14 cellular contexts compared by ENCODE assay signal in genomic region chr4:8392591-8393190, GRCh38. TPM values are rescaled to one million over a fixed set of nuclear protein-coding genes. Genes with fewer than 3 reads are reported as not detected.
DNase-seq lines count a peak whose midpoint lies in the region; ATAC-seq, FAIRE-seq and TF ChIP-seq lines count a peak whose summit lies in the region.
"Had no signal": no experiment of that assay in that cellular context is flagged by ENCODE, and none has a peak within 500 bp of the region (broad histone marks: within the 10 kb centered on the region; RNA-seq: fewer than 3 reads in every experiment).

No MANE protein-coding gene starts in this region.

- no peak for TF ChIP-seq RAD21 in HCT116 (IDR thresholded peaks at IDR 0.05; ENCODE audit: low read depth)

- H3K79me2 ChIP-seq in HCT116 (ENCODE audit: insufficient read depth, low read length): no peaks in the 10 kb centered on the region
- H3K79me2 ChIP-seq in smooth muscle cell (ENCODE audit: low read depth): no peaks in the 10 kb centered on the region
- H3K79me2 ChIP-seq in PC-9 (ENCODE audit: low read depth): no peaks in the 10 kb centered on the region

- TF ChIP-seq CTCF in HCT116 (IDR thresholded peaks at IDR 0.05 in 2 of 3, conservative IDR thresholded peaks at IDR 0.05 in 1 of 3; ENCODE audit: borderline replicate concordance in 1 of 3, insufficient read depth in 1 of 3, low read depth in 2 of 3, low read length in 2 of 3) (no peak), gastroesophageal sphincter (IDR thresholded peaks at IDR 0.05) (no peak), smooth muscle cell (IDR thresholded peaks at IDR 0.05; ENCODE audit: borderline replicate concordance, insufficient read depth, poor library complexity, severe bottlenecking) (no peak), GM13976 (IDR thresholded peaks at IDR 0.05; ENCODE audit: borderline replicate concordance, control extremely low read depth, extremely low read depth, insufficient read depth, missing control alignments) (no peak), PC-9 (conservative IDR thresholded peaks at IDR 0.05) (no peak)

- BruUV-seq in HCT116 (replicated peaks; lab: Mats Ljungman, UMichigan) (no TSS peak), PC-9 (replicated peaks; lab: Mats Ljungman, UMichigan) (no TSS peak)

- H3K27ac Mint-ChIP-seq in T-helper 17 cell: peak overlapping the region; percentile 57
- H3K27ac Mint-ChIP-seq: activated T-helper 2 cell treated with anti-CD3 and anti-CD28 coated beads, Interferon-gamma antibody, Interleukin-2, Interleukin-4, amounts not matched to agents 10 μg/mL and 5 μg/mL and 100 μg/mL, durations not matched to agents 14 hours and 24 hours and 36 hours had no signal

- H3K4me2 ChIP-seq in HCT116 (ENCODE audit: low read length) (no peak overlapping the region), smooth muscle cell (peak overlapping the region; percentile 37), PC-9 (no peak overlapping the region)

- FAIRE-seq in small intestine (lab: Jason Lieb, UNC): no peak

- RAD21 ChIA-PET in HCT116 (lab: Charles Lee; ENCODE audit: low non-redundant PET in 1 of 2, low total read pairs in 2 of 2, uncharacterized antibody in 2 of 2, unreplicated experiment in 2 of 2): no interaction called here

- H3K4me1 Mint-ChIP-seq in T-helper 17 cell: peaks cover 2% of the 10 kb centered on the region
- H3K4me1 Mint-ChIP-seq: CD4-positive, alpha-beta memory T cell had no signal

- TF ChIP-seq POLR2A in HCT116 (IDR thresholded peaks at IDR 0.05; ENCODE audit: borderline replicate concordance, extremely low read depth, insufficient read depth, insufficient read length) (no peak), gastroesophageal sphincter (IDR thresholded peaks at IDR 0.05) (no peak)

- H3K4me1 ChIP-seq in HCT116 (ENCODE audit: control insufficient read depth in 1 of 2, insufficient read depth in 2 of 2, low read length in 2 of 2) (peaks cover 0 to 12% of the 10 kb centered on the region in 2 experiments; a peak in 2 of 4 replicates), gastroesophageal sphincter (peaks cover 0 to 56% (median 35%) of the 10 kb centered on the region in 3 donors), smooth muscle cell (ENCODE audit: low read depth) (peaks cover 18% of the 10 kb centered on the region), small intestine (ENCODE audit: control insufficient read depth in 2 of 2, insufficient read depth in 1 of 2, low read depth in 1 of 2, low read length in 1 of 2) (no peaks in the 10 kb centered on the region), PC-9 (replicated peaks; ENCODE audit: insufficient read depth) (peaks cover 41% of the 10 kb centered on the region)

- H3K27me3 ChIP-seq in HCT116 (ENCODE audit: insufficient read depth, low read length): no peaks in the 10 kb centered on the region
- H3K27me3 ChIP-seq in gastroesophageal sphincter: no peaks in the 10 kb centered on the region
- H3K27me3 ChIP-seq in smooth muscle cell (ENCODE audit: low read depth): no peaks in the 10 kb centered on the region
- no peaks in the 10 kb centered on the region for H3K27me3 ChIP-seq in small intestine (ENCODE audit: control insufficient read depth in 2 of 2, insufficient read depth in 2 of 2, low read length in 2 of 2)
- H3K27me3 ChIP-seq in PC-9 (ENCODE audit: insufficient read depth, low read depth): no peaks in the 10 kb centered on the region

- no peak for TF ChIP-seq EP300 in gastroesophageal sphincter (IDR thresholded peaks at IDR 0.05)

- whole genome bisulfite sequencing in gastroesophageal sphincter (ENCODE audit: low coverage in 1 of 2), 2 donors: 87 to 100% methylated on average over 1 to 8 of the region's 15 CpGs
- 95% methylated on average over 15 of the region's 15 CpGs for WGBS in smooth muscle cell (ENCODE audit: low lambda C conversion rate)
- WGBS in small intestine, 3 donors: 82 to 95% (median 85%) methylated on average over 15 of the region's 15 CpGs

- CTCF ChIA-PET in HCT116 (lab: Charles Lee) (no interaction called here), PC-9 (lab: Charles Lee) (interaction anchor here (0.6 kb wide), 1 partner anchor 696 kb away, joined by 3 read pairs; no protein-coding TSS in a partner anchor)

- H4K20me1 ChIP-seq in HCT116 (ENCODE audit: insufficient read depth): no peaks in the 10 kb centered on the region
- H4K20me1 ChIP-seq in smooth muscle cell (ENCODE audit: low read depth): peaks cover 23% of the 10 kb centered on the region
- H4K20me1 ChIP-seq in PC-9 (ENCODE audit: insufficient read depth): no peaks in the 10 kb centered on the region

- POLR2A ChIA-PET in HCT116 (lab: Charles Lee) (no interaction called here), PC-9 (lab: Charles Lee; ENCODE audit: unreplicated experiment) (interaction anchor here (0.5 to 0.7 kb wide), 2 partner anchors 123 to 1295 kb away, joined by 4 read pairs; partner anchors contain the start of gene HTRA3)

- in situ Hi-C loops in GM13976 (cut with MboI; ENCODE audit: low sequenced_read_pairs, unreplicated experiment): no loop called here

- peak; percentile 30; the same call in 1 of the 2 replicates for ATAC-seq in HCT116
- no peak for ATAC-seq in T-helper 17 cell
- no peak for ATAC-seq in gastroesophageal sphincter

- intact Hi-C loops in HCT116 (cut with micrococcal nuclease): no loop called here
- intact Hi-C loops in PC-9 (cut with micrococcal nuclease; ENCODE audit: unreplicated experiment): loop anchor here (1.0 to 2.0 kb wide), 2 partner anchors 37 to 76 kb away; no protein-coding TSS in a partner anchor

- H3K27me3 Mint-ChIP-seq in T-helper 17 cell: no peaks in the 10 kb centered on the region
- H3K27me3 Mint-ChIP-seq: CD4-positive, alpha-beta memory T cell; progenitor cell of endocrine pancreas had no signal

- H3K9ac ChIP-seq in HCT116 (ENCODE audit: low read length): no peak overlapping the region
- no peak overlapping the region for H3K9ac ChIP-seq in smooth muscle cell (ENCODE audit: low read depth)

- no peaks in the 10 kb centered on the region for H3K9me3 ChIP-seq in HCT116 (ENCODE audit: control insufficient read depth in 1 of 2, insufficient read depth in 1 of 2, low read depth in 1 of 2, low read length in 2 of 2)
- H3K9me3 ChIP-seq in T-helper 17 cell (ENCODE audit: control insufficient read depth, low read length, poor library complexity, severe bottlenecking): no peaks in the 10 kb centered on the region
- H3K9me3 ChIP-seq in gastroesophageal sphincter: no peaks in the 10 kb centered on the region
- no peaks in the 10 kb centered on the region for H3K9me3 ChIP-seq in smooth muscle cell (replicated peaks; ENCODE audit: low read depth)
- H3K9me3 ChIP-seq in small intestine (ENCODE audit: control insufficient read depth, low read depth): no peaks in the 10 kb centered on the region
- no peaks in the 10 kb centered on the region for H3K9me3 ChIP-seq in PC-9 (ENCODE audit: insufficient read depth, low read depth)

- H3K4me3 ChIP-seq in HCT116 (replicated peaks in 1 of 2; ENCODE audit: low read depth in 1 of 2, low read length in 2 of 2): no peak overlapping the region
- H3K4me3 ChIP-seq in gastroesophageal sphincter: no peak overlapping the region
- no peak overlapping the region for H3K4me3 ChIP-seq in smooth muscle cell
- H3K4me3 ChIP-seq in small intestine (ENCODE audit: low read depth in 1 of 2, low read length in 2 of 2): no peak overlapping the region
- H3K4me3 ChIP-seq in PC-9: no peak overlapping the region
- H3K4me3 ChIP-seq: coronary artery, lung had no signal

- no peaks in the 10 kb centered on the region for H3K9me2 ChIP-seq in HCT116 (ENCODE audit: insufficient read depth)
- H3K9me2 ChIP-seq in PC-9 (ENCODE audit: insufficient read depth): no peaks in the 10 kb centered on the region

- H2AFZ ChIP-seq in HCT116 (ENCODE audit: low read depth, low read length, poor library complexity, severe bottlenecking) (no peak overlapping the region), smooth muscle cell (ENCODE audit: low read depth) (no peak overlapping the region), PC-9 (no peak overlapping the region)

- H3K4me3 Mint-ChIP-seq in T-helper 17 cell: no peak overlapping the region
- H3K4me3 Mint-ChIP-seq: CD4-positive, alpha-beta memory T cell had no signal

- peaks cover 32% of the 10 kb centered on the region for H3F3A ChIP-seq in smooth muscle cell (ENCODE audit: low read depth)
- H3F3A ChIP-seq in PC-9 (ENCODE audit: insufficient read depth, low read depth): peaks cover 12% of the 10 kb centered on the region; the same call in 1 of the 2 replicates

- no peak for DNase-seq in HCT116 (ENCODE audit: low read depth, low spot score)
- DNase-seq in T-helper 17 cell: peak in 1 of 3 donors; percentile 29
- DNase-seq in smooth muscle cell (lab: John Stamatoyannopoulos, UW; ENCODE audit: unreplicated experiment): no peak
- DNase-seq in GM13976 (ENCODE audit: low spot score): no peak
- DNase-seq in small intestine: no peak
- DNase-seq in PC-9: no peak
- DNase-seq in NCI-H748 treated with DMSO at 0.1 percent for 48 hours (lab: John Stamatoyannopoulos, UW): no peak
- DNase-seq: NCI-H2171 treated with DMSO at 0.1 percent for 48 hours had no signal

- H3K27ac ChIP-seq in HCT116 (ENCODE audit: low read depth, low read length) (no peak overlapping the region), gastroesophageal sphincter (peak overlapping the region; percentile 56 to 85 (median 80)), smooth muscle cell (ENCODE audit: low read depth) (peak overlapping the region; percentile 64), small intestine (ENCODE audit: low read depth in 1 of 2, low read length in 1 of 2) (peak overlapping the region in 1 of 2 donors; percentile 33), PC-9 (no peak overlapping the region)

- H3K36me3 ChIP-seq in HCT116 (ENCODE audit: control insufficient read depth in 1 of 2, insufficient read depth in 2 of 2, low read length in 2 of 2): no peaks in the 10 kb centered on the region
- H3K36me3 ChIP-seq in gastroesophageal sphincter: peaks cover 0 to 57% of the 10 kb centered on the region in 2 donors
- H3K36me3 ChIP-seq in smooth muscle cell (ENCODE audit: low read depth): no peaks in the 10 kb centered on the region
- H3K36me3 ChIP-seq in small intestine (ENCODE audit: control insufficient read depth in 2 of 2, insufficient read depth in 2 of 2, low read length in 2 of 2): no peaks in the 10 kb centered on the region
- H3K36me3 ChIP-seq in PC-9 (ENCODE audit: low read depth): no peaks in the 10 kb centered on the region

- no peaks in the 10 kb centered on the region for H3K36me3 Mint-ChIP-seq in T-helper 17 cell (ENCODE audit: low read depth)

RNA-seq across cellular contexts. Expression of gene ACOX3, which starts 47.8 kb away (rescaled TPM):
- 16.9 TPM for total RNA-seq in HCT116 (2021; ENCODE audit: unreplicated experiment)
- 14.0 and 14.6 TPM in 2 replicates for polyA plus RNA-seq in HCT116 (2012)
- 10 to 100 TPM in 1 of 2 donors, 1 to 10 TPM in 1; 9.6 to 11.3 TPM for total RNA-seq in T-helper 17 cell
- total RNA-seq in gastroesophageal sphincter: 10 to 100 TPM; 21.5 to 79.5 (median 37.1) TPM
- total RNA-seq in smooth muscle cell: 25.0 and 25.9 TPM in 2 replicates
- polyA plus RNA-seq in smooth muscle cell: 23.9 and 27.9 TPM in 2 replicates
- 10 to 100 TPM; 15.2 to 31.1 (median 29.5) TPM for polyA plus RNA-seq in small intestine
- 21.0 and 26.1 TPM in 2 replicates for total RNA-seq in PC-9 (2021)

RNA-seq across cellular contexts. Expression of gene TRMT44, which starts 47.9 kb away (rescaled TPM):
- 25.8 TPM for total RNA-seq in HCT116 (2021; ENCODE audit: unreplicated experiment)
- polyA plus RNA-seq in HCT116 (2012): 8.2 and 10.2 TPM in 2 replicates
- 10 to 100 TPM; 20.4 to 32.7 TPM for total RNA-seq in T-helper 17 cell
- total RNA-seq in gastroesophageal sphincter: 10 to 100 TPM; 12.0 to 27.9 (median 20.9) TPM
- total RNA-seq in smooth muscle cell: 16.6 and 18.7 TPM in 2 replicates
- 5.0 and 8.4 TPM in 2 replicates for polyA plus RNA-seq in smooth muscle cell
- 1 to 10 TPM; 4.7 to 5.3 (median 5.1) TPM for polyA plus RNA-seq in small intestine
- total RNA-seq in PC-9 (2021): 17.4 and 17.9 TPM in 2 replicates

Comparison
In these comparisons a context has a peak if more than half of its experiments do, and no peak if none do; other contexts are left out.
1. H3K27ac ChIP-seq: peak in gastroesophageal sphincter (4 of 4) and smooth muscle cell (single experiment); none in HCT116 (single experiment) and PC-9 (single experiment).